Comparison of ENCODE assay signal across 8 cellular contexts in genomic region chr3:170355738-170356595, GRCh38. TPM values are rescaled to one million over a fixed set of nuclear protein-coding genes. Genes with fewer than 3 reads are reported as not detected.
DNase-seq lines count a peak whose midpoint lies in the region; ATAC-seq and TF ChIP-seq lines count a peak whose summit lies in the region.

No MANE protein-coding gene starts in this region.

- ATAC-seq in GM18868 (IDR thresholded peaks at IDR 0.05; ENCODE audit: unreplicated experiment) (peak; percentile 24), HG03103 (IDR thresholded peaks at IDR 0.05; ENCODE audit: low read depth, unreplicated experiment) (peak; percentile 21), gastrocnemius medialis (peak; percentile 0 to 8)

- POLR2A ChIA-PET in BJ (lab: Charles Lee), result interaction anchor here (0.7 kb wide), 1 partner anchor 175 kb away, joined by 4 read pairs; the partner anchor contains the start of gene PHC3

- CTCF ChIA-PET in BJ (lab: Yijun Ruan, JAX), result interaction anchor here (0.8 to 1.4 kb wide), 5 partner anchors 13 to 55 kb away, joined by 3 to 5 read pairs (median 3); no protein-coding TSS in a partner anchor

- TF ChIP-seq POLR2A in gastrocnemius medialis (IDR thresholded peaks at IDR 0.05), result no peak

- no peak for TF ChIP-seq CTCF in BJ (IDR thresholded peaks at IDR 0.05; ENCODE audit: insufficient read depth, low read depth, low read length)
- TF ChIP-seq CTCF in ascending aorta (IDR thresholded peaks at IDR 0.05), result no peak
- no peak for TF ChIP-seq CTCF in gastrocnemius medialis (IDR thresholded peaks at IDR 0.05 in 4 of 5, conservative IDR thresholded peaks at IDR 0.05 in 1 of 5)

- H3K4me1 ChIP-seq in ascending aorta (peaks cover 8 to 17% of the 10 kb centered on the region in 2 donors), iPS-15b (ENCODE audit: control insufficient read depth, insufficient read depth, low read length) (peaks cover 15% of the 10 kb centered on the region), gastrocnemius medialis (peaks cover 25 to 35% of the 10 kb centered on the region in 2 donors)

- intact Hi-C loops in ascending aorta (cut with DNase I), result loop anchor here (1.0 to 10.0 kb wide), 9 partner anchors 45 to 1031 kb away; partner anchors contain the start of genes EIF5A2, MYNN, RPL22L1 and SEC62
- intact Hi-C loops in gastrocnemius medialis (cut with DNase I; ENCODE audit: low total_unique reads), result loop anchor here (2.0 to 10.0 kb wide), 5 partner anchors 56 to 1099 kb away; partner anchors contain the start of genes MYNN, PHC3 and PRKCI

- in situ Hi-C loops in gastrocnemius medialis (cut with MboI; ENCODE audit: low sequenced_read_pairs in 4 of 4), result loop anchor here in 1 of 4 donors (25.0 kb wide), 1 partner anchor 594 kb away; the partner anchor contains the start of genes ACTRT3, MYNN and TERC

- peak overlapping the region; percentile 77 for H3K9ac ChIP-seq in iPS-15b (ENCODE audit: low read depth, low read length)

- H3K9me3 ChIP-seq in ascending aorta (no peaks in the 10 kb centered on the region), iPS-15b (ENCODE audit: control insufficient read depth, insufficient read depth, low read length) (no peaks in the 10 kb centered on the region), gastrocnemius medialis (no peaks in the 10 kb centered on the region)

- H3K4me3 ChIP-seq in BJ (ENCODE audit: low read depth, low read length), result peak overlapping the region; percentile 40
- H3K4me3 ChIP-seq in ascending aorta, result peak overlapping the region; percentile 91 to 98
- H3K4me3 ChIP-seq in iPS-15b (ENCODE audit: low read depth, low read length), result peak overlapping the region; percentile 71
- H3K4me3 ChIP-seq in gastrocnemius medialis, result peak overlapping the region; percentile 49 to 86 (median 60)

- H3K27me3 ChIP-seq in BJ (ENCODE audit: control insufficient read depth, insufficient read depth, low read length) (no peaks in the 10 kb centered on the region), ascending aorta (no peaks in the 10 kb centered on the region), iPS-15b (ENCODE audit: control insufficient read depth, insufficient read depth, low read length) (no peaks in the 10 kb centered on the region), gastrocnemius medialis (no peaks in the 10 kb centered on the region)

- H3K36me3 ChIP-seq in BJ (ENCODE audit: control insufficient read depth, insufficient read depth, low read length) (no peaks in the 10 kb centered on the region), ascending aorta (peaks cover 0 to 4% of the 10 kb centered on the region in 2 donors), iPS-15b (ENCODE audit: control insufficient read depth, insufficient read depth, low read length) (peaks cover 5% of the 10 kb centered on the region), gastrocnemius medialis (no peaks in the 10 kb centered on the region)

- DNase-seq in BJ (ENCODE audit: low read depth) (no peak), NCI-H526 treated with DMSO at 0.1 percent for 48 hours (lab: John Stamatoyannopoulos, UW) (peak; percentile 59), ascending aorta (ENCODE audit: low spot score in 2 of 2) (peak in 1 of 2 donors; percentile 72), gastrocnemius medialis (peak in 1 of 2 donors; percentile 25), NCI-H187 (lab: John Stamatoyannopoulos, UW) (no peak)

- H3K27ac ChIP-seq in ascending aorta (peak overlapping the region; percentile 98 to 100), gastrocnemius medialis (peak overlapping the region; percentile 86 to 99 (median 98))

RNA-seq across cellular contexts. Expression of gene SKIL, which starts 1.5 kb away (rescaled TPM):
- 9.7 and 18.1 TPM in 2 replicates for polyA plus RNA-seq in BJ (2011; rRNA removed)
- 33.0 and 35.2 TPM in 2 replicates for polyA minus RNA-seq in BJ (2011; rRNA and poly(A)+ RNA removed)
- total RNA-seq in ascending aorta (30.2 TPM), gastrocnemius medialis (10 to 100 TPM; 26.7 to 45.1 (median 29.4) TPM)

Comparison
In these comparisons a context has a peak if more than half of its experiments do, and no peak if none do; other contexts are left out.
1. H3K4me3 ChIP-seq: peak in every context shown above with its lines; median percentile 94 in ascending aorta; 71 in iPS-15b; 60 in gastrocnemius medialis; 40 in BJ.